In genomic region chr18:26656944-26657536, GRCh38 we compare ENCODE assay signal across 8 cellular contexts.
DNase-seq lines count a peak whose midpoint lies in the region; ATAC-seq and TF ChIP-seq lines count a peak whose summit lies in the region.

No MANE protein-coding gene starts in this region.

- H3K9ac ChIP-seq in endocrine pancreas (ENCODE audit: control insufficient read depth, insufficient read depth, low read length) = peak overlapping the region; percentile 95

- H3K4me3 ChIP-seq in LNCaP clone FGC (ENCODE audit: low read depth, low read length) = peak overlapping the region; percentile 72
- H3K4me3 ChIP-seq in endocrine pancreas (ENCODE audit: control insufficient read depth, insufficient read depth, low read length) = peak overlapping the region; percentile 98

- H3K9me3 ChIP-seq in endocrine pancreas (ENCODE audit: control insufficient read depth, low read length) = no peaks in the 10 kb centered on the region

- peak; percentile 59 for DNase-seq in EH (ENCODE audit: low read depth)
- peak; percentile 35 for DNase-seq in LNCaP clone FGC (ENCODE audit: low read depth)
- peak; percentile 32 for DNase-seq in SW480 (ENCODE audit: low spot score)
- DNase-seq in lung microvascular endothelial cell (ENCODE audit: low read depth in 2 of 2) = peak; percentile 53 to 54
- DNase-seq in superior temporal gyrus (ENCODE audit: extremely low spot score) = peak; percentile 83
- DNase-seq in stimulated activated CD4-positive, alpha-beta T cell treated with anti-CD3 and anti-CD28 coated beads, Interleukin-4, amount 100 ng/mL, for 4 hours = no peak

- peak; percentile 65 for ATAC-seq in GM21515 (IDR thresholded peaks at IDR 0.05; ENCODE audit: unreplicated experiment)

- no peaks in the 10 kb centered on the region for H3K27me3 ChIP-seq in endocrine pancreas (ENCODE audit: control insufficient read depth, insufficient read depth, low read length)

- no peaks in the 10 kb centered on the region for H3K36me3 ChIP-seq in endocrine pancreas (ENCODE audit: control insufficient read depth, insufficient read depth, low read length)

- peaks cover 10% of the 10 kb centered on the region for H3K4me1 ChIP-seq in endocrine pancreas (ENCODE audit: control insufficient read depth, insufficient read depth, low read length)

- TF ChIP-seq CTCF in LNCaP clone FGC (IDR thresholded peaks at IDR 0.05; ENCODE audit: control insufficient read depth, extremely low read depth, insufficient read depth) = peak; percentile 20; the same call in 1 of the 2 replicates

Comparison
In these comparisons a context has a peak if more than half of its experiments do, and no peak if none do; other contexts are left out.
1. DNase-seq: peak in EH (single experiment), LNCaP clone FGC (single experiment), SW480 (single experiment), lung microvascular endothelial cell (2 of 2) and superior temporal gyrus (single experiment); none in stimulated activated CD4-positive, alpha-beta T cell treated with anti-CD3 and anti-CD28 coated beads, Interleukin-4, amount 100 ng/mL, for 4 hours (0 of 2).